Comparison of ENCODE assay signal across 12 cellular contexts in the genomic region with DNA sequence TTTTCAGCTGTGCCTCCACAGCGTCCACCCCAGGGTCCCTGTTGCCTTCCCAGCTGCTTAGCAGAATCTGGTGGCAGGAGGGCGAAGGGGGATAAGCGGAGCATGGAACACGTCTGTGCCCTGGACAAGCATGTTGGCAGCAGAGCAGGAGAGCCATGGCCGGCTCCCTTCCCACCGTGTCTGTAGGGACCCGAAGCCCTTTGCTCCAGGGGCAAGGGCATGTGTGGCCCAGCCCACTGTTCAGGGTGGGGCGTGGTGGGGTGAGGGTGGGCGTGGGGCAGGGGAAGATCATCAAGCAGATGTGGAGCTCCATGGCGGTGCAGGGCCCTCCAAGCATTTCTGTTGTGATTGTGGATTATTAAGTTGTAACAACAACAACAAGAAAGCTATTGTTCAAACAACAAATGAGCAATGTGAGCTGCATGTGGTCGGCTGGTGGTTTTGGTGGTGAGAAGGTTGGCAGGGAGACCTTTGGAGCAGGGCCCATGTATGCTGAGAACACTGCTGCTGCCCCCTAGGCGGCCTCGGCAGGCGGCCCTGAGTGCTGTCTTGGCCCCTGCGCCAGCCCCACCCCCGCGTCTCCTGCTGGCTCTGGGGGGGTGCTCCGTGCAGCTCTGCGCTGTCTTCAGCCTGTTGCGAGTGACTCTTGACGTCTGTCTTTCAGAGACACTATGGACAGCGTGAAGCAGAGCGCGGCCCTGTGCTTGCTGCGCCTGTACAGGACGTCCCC. TPM values are rescaled to one million over a fixed set of nuclear protein-coding genes. Genes with fewer than 3 reads are reported as not detected.
A peak's percentile ranks its signal among the peaks of the same experiment; 100 is the strongest.
DNase-seq lines count a peak whose midpoint lies in the region; ATAC-seq and TF ChIP-seq lines count a peak whose summit lies in the region.
"Had no signal": no experiment of that assay in that cellular context is flagged by ENCODE, and none has a peak within 500 bp of the region (broad histone marks: within the 10 kb centered on the region; RNA-seq: fewer than 3 reads in every experiment).

No MANE protein-coding gene starts in this region.

- H3K4me3 Mint-ChIP-seq in activated T-cell treated with anti-CD3 and anti-CD28 coated beads, Interleukin-2, amount 50 U/mL, for 24 hours, result no peak overlapping the region
- H3K4me3 Mint-ChIP-seq: B cell; natural killer cell treated with Interleukin-12 subunit alpha and Interleukin-12 subunit beta and Interleukin-15 and Interleukin-18, amount 100 ng/mL, for 72 hours had no signal

- no peaks in the 10 kb centered on the region for H3K9me3 ChIP-seq in WERI-Rb-1 (ENCODE audit: severe bottlenecking)
- H3K9me3 ChIP-seq: colonic mucosa had no signal

- H3K4me1 Mint-ChIP-seq in activated T-cell treated with anti-CD3 and anti-CD28 coated beads, Interleukin-2, amount 50 U/mL, for 24 hours (ENCODE audit: low read depth), result peaks cover 12% of the 10 kb centered on the region
- H3K4me1 Mint-ChIP-seq: B cell had no signal

- H3K36me3 ChIP-seq in WERI-Rb-1, result peaks cover 63% of the 10 kb centered on the region

- H3K4me3 ChIP-seq in WERI-Rb-1 (ENCODE audit: low read depth, low read length), result no peak overlapping the region
- H3K4me3 ChIP-seq: colonic mucosa had no signal

- no peak overlapping the region for H3K27ac ChIP-seq in WERI-Rb-1
- H3K27ac ChIP-seq: colonic mucosa had no signal

- no peaks in the 10 kb centered on the region for H3K27me3 ChIP-seq in WERI-Rb-1 (ENCODE audit: insufficient read depth, low read depth, severe bottlenecking)
- H3K27me3 ChIP-seq: colonic mucosa had no signal

- no peak for TF ChIP-seq POLR2A in GM18505 (IDR thresholded peaks at IDR 0.05; ENCODE audit: borderline replicate concordance, extremely low read depth, insufficient read depth, insufficient read length)

- peak overlapping the region; percentile 22 for H3K27ac Mint-ChIP-seq in activated T-cell treated with anti-CD3 and anti-CD28 coated beads, Interleukin-2, amount 50 U/mL, for 24 hours
- H3K27ac Mint-ChIP-seq: B cell; natural killer cell treated with Interleukin-12 subunit alpha and Interleukin-12 subunit beta and Interleukin-15 and Interleukin-18, amount 100 ng/mL, for 72 hours had no signal

- peaks cover 80% of the 10 kb centered on the region for H3K36me3 Mint-ChIP-seq in activated T-cell treated with anti-CD3 and anti-CD28 coated beads, Interleukin-2, amount 50 U/mL, for 24 hours (ENCODE audit: low read depth)
- H3K36me3 Mint-ChIP-seq: natural killer cell treated with Interleukin-12 subunit alpha and Interleukin-12 subunit beta and Interleukin-15 and Interleukin-18, amount 100 ng/mL, for 72 hours had no signal

- DNase-seq in activated T-cell treated with anti-CD3 and anti-CD28 coated beads, Interleukin-2, amount 50 U/mL, for 24 hours, result no peak
- DNase-seq in activated T-cell treated with anti-CD3 and anti-CD28 coated beads, Interleukin-2, amount 50 U/mL, for 1 hour, result no peak
- no peak for DNase-seq in WERI-Rb-1
- DNase-seq in globus pallidus (ENCODE audit: low spot score), result peak; percentile 85
- DNase-seq in stimulated activated naive CD8-positive, alpha-beta T cell treated with anti-CD3 and anti-CD28 coated beads, Interleukin-15, Interleukin-2, amounts not matched to agents 100 U/mL and 50 U/mL, for 24 hours, result peak; percentile 28
- no peak for DNase-seq in left lobe of liver (ENCODE audit: low spot score)
- no peak for DNase-seq in iPS-NIHi7 (ENCODE audit: extremely low spot score)
- DNase-seq: colonic mucosa; stimulated activated CD4-positive, alpha-beta T cell treated with anti-CD3 and anti-CD28 coated beads, Interleukin-4, amount 100 ng/mL, for 24 hours had no signal

- no peak for ATAC-seq in stimulated activated naive CD8-positive, alpha-beta T cell treated with anti-CD3 and anti-CD28 coated beads, Interleukin-15, Interleukin-2, amounts not matched to agents 100 U/mL and 50 U/mL, for 24 hours
- no peak for ATAC-seq in left lobe of liver
- no peak for ATAC-seq in GM18505 (IDR thresholded peaks at IDR 0.05; ENCODE audit: unreplicated experiment)

- no peaks in the 10 kb centered on the region for H3K9me3 Mint-ChIP-seq in activated T-cell treated with anti-CD3 and anti-CD28 coated beads, Interleukin-2, amount 50 U/mL, for 24 hours
- H3K9me3 Mint-ChIP-seq: natural killer cell treated with Interleukin-12 subunit alpha and Interleukin-12 subunit beta and Interleukin-15 and Interleukin-18, amount 100 ng/mL, for 72 hours had no signal

- H3K27me3 Mint-ChIP-seq in activated T-cell treated with anti-CD3 and anti-CD28 coated beads, Interleukin-2, amount 50 U/mL, for 24 hours, result no peaks in the 10 kb centered on the region
- H3K27me3 Mint-ChIP-seq: B cell; natural killer cell treated with Interleukin-12 subunit alpha and Interleukin-12 subunit beta and Interleukin-15 and Interleukin-18, amount 100 ng/mL, for 72 hours had no signal

- 0 out of 2 replicates have a peak, but pooled peaks have one; percentile 6 for TF ChIP-seq CTCF in WERI-Rb-1 (IDR thresholded peaks at IDR 0.05; ENCODE audit: low read depth, low read length)

RNA-seq across cellular contexts. Expression of gene AP2A2, which starts 50.9 kb away (rescaled TPM):
- total RNA-seq in left lobe of liver, result 53.7 TPM

RNA-seq across cellular contexts. Expression of gene MUC6, which starts 59.9 kb away (rescaled TPM):
- total RNA-seq in left lobe of liver, result 1.0 TPM
- total RNA-seq: B cell; natural killer cell treated with Interleukin-12 subunit alpha and Interleukin-12 subunit beta and Interleukin-15 and Interleukin-18, amount 100 ng/mL, for 72 hours had no signal

Comparison
In these comparisons a context has a peak if more than half of its experiments do, and no peak if none do; other contexts are left out.
1. DNase-seq: peak in globus pallidus (single experiment) and stimulated activated naive CD8-positive, alpha-beta T cell treated with anti-CD3 and anti-CD28 coated beads, Interleukin-15, Interleukin-2, amounts not matched to agents 100 U/mL and 50 U/mL, for 24 hours (single experiment); none in activated T-cell treated with anti-CD3 and anti-CD28 coated beads, Interleukin-2, amount 50 U/mL, for 24 hours (single experiment), activated T-cell treated with anti-CD3 and anti-CD28 coated beads, Interleukin-2, amount 50 U/mL, for 1 hour (single experiment), WERI-Rb-1 (single experiment), left lobe of liver (single experiment) and iPS-NIHi7 (single experiment).